8 cellular contexts compared by ENCODE assay signal in genomic region chr3:113746069-113746954, GRCh38. TPM values are rescaled to one million over a fixed set of nuclear protein-coding genes. Genes with fewer than 3 reads are reported as not detected.
DNase-seq lines count a peak whose midpoint lies in the region; ATAC-seq and TF ChIP-seq lines count a peak whose summit lies in the region.

TSS of gene NAA50 (minus strand) at chr3:113746249. CDS start at chr3:113745949, 300 bp downstream.

- H3K79me2 ChIP-seq in PC-3 (ENCODE audit: low read length), result peaks cover 91% of the 10 kb centered on the region

- H3K4me3 ChIP-seq in PC-3 (ENCODE audit: low read length), result peak within 1 kb of the TSS; percentile 96
- peak within 1 kb of the TSS; percentile 94 for H3K4me3 ChIP-seq in epithelial cell of esophagus (ENCODE audit: low read length)
- H3K4me3 ChIP-seq in mononuclear cell (ENCODE audit: low read length), result peak within 1 kb of the TSS; percentile 90

- CTCF ChIA-PET in PC-3 (lab: Charles Lee), result interaction anchor here (0.6 to 2.3 kb wide), 4 partner anchors 10 to 169 kb away, joined by 3 to 17 read pairs (median 5); partner anchors contain the start of gene GRAMD1C

- peaks cover under 1% of the 10 kb centered on the region; the same call in 1 of the 2 replicates for H3K36me3 ChIP-seq in PC-3 (ENCODE audit: low read depth, low read length)

- POLR2A ChIA-PET in PC-3 (lab: Charles Lee; ENCODE audit: unreplicated experiment), result interaction anchor here (0.5 to 1.0 kb wide), 8 partner anchors 10 to 1112 kb away, joined by 3 to 31 read pairs (median 4); partner anchors contain the start of gene SPICE1

- H3K4me2 ChIP-seq in PC-3 (ENCODE audit: low read length), result peak within 1 kb of the TSS; percentile 82

- no peaks in the 10 kb centered on the region for H3K9me2 ChIP-seq in PC-3 (replicated peaks; ENCODE audit: low read length)

- TF ChIP-seq CTCF in PC-3 (conservative IDR thresholded peaks at IDR 0.05; ENCODE audit: low read depth, low read length), result no peak
- TF ChIP-seq CTCF in epithelial cell of esophagus (IDR thresholded peaks at IDR 0.05; ENCODE audit: insufficient read depth, low read depth, low read length, missing control alignments), result no peak

- BruUV-seq in PC-3 (replicated peaks; lab: Mats Ljungman, UMichigan), result no TSS peak

- ATAC-seq in GM21528 (IDR thresholded peaks at IDR 0.05; ENCODE audit: low FRiP score, unreplicated experiment), result peak; percentile 56
- ATAC-seq in PC-3, result peak; percentile 64

- H3K27me3 ChIP-seq in PC-3 (ENCODE audit: low read length) (no peaks in the 10 kb centered on the region), mononuclear cell (ENCODE audit: insufficient read depth, low read length) (no peaks in the 10 kb centered on the region)

- no peaks in the 10 kb centered on the region for H3F3A ChIP-seq in PC-3 (ENCODE audit: low read length, unreplicated experiment)

- intact Hi-C loops in PC-3 (cut with micrococcal nuclease), result loop anchor here (5.0 to 10.0 kb wide), 2 partner anchors 192 to 311 kb away; partner anchors contain the start of genes CCDC191 and QTRT2

- H3K9me3 ChIP-seq in PC-3 (ENCODE audit: low read length) (no peaks in the 10 kb centered on the region), mononuclear cell (ENCODE audit: low read depth, low read length) (no peaks in the 10 kb centered on the region)

- DNase-seq in D341Med (ENCODE audit: low spot score) (peak; percentile 94), PC-3 (peak; percentile 97), activated T-cell treated with anti-CD3 and anti-CD28 coated beads for 48 hours (ENCODE audit: low read depth) (peak; percentile 96), epithelial cell of esophagus (ENCODE audit: low read depth) (peak; percentile 96)
- DNase-seq in stimulated activated CD8-positive, alpha-beta memory T cell treated with anti-CD3 and anti-CD28 coated beads, Interleukin-4, amount 100 ng/mL, for 1 hour (ENCODE audit: low read depth in 2 of 2, low spot score in 1 of 2), result peak; percentile 85 to 88

- peak within 1 kb of the TSS; percentile 87 for H3K9ac ChIP-seq in PC-3 (ENCODE audit: low read length)

- H3K4me1 ChIP-seq in PC-3 (ENCODE audit: insufficient read depth, low read length) (peaks cover 47% of the 10 kb centered on the region), mononuclear cell (ENCODE audit: insufficient read depth, low read length) (peaks cover 52% of the 10 kb centered on the region)

- no peak for TF ChIP-seq RAD21 in Ishikawa (IDR thresholded peaks at IDR 0.05; ENCODE audit: low read depth)

- peak within 1 kb of the TSS; percentile 85 for H2AFZ ChIP-seq in PC-3 (ENCODE audit: low read length)

- peak within 1 kb of the TSS; percentile 89 for H3K27ac ChIP-seq in PC-3 (ENCODE audit: low read length)

- no peak for TF ChIP-seq EP300 in Ishikawa (IDR thresholded peaks at IDR 0.05; ENCODE audit: borderline replicate concordance)

- H4K20me1 ChIP-seq in PC-3 (ENCODE audit: low read length), result peaks cover 34% of the 10 kb centered on the region

TF ChIP-seq in Ishikawa, 13 proteins besides CTCF, POLR2A, EP300 and RAD21:
- TF ChIP-seq TEAD4 (IDR thresholded peaks at IDR 0.05) (peak; percentile 80), CEBPB (IDR thresholded peaks at IDR 0.05) (0 out of 2 replicates have a peak, but pooled peaks have one; percentile 34), EGR1 (IDR thresholded peaks at IDR 0.05) (peak; percentile 10; the same call in 1 of the 2 replicates), TCF12 (IDR thresholded peaks at IDR 0.05; ENCODE audit: low read depth) (peak; percentile 27; the same call in 1 of the 2 replicates), TAF1 (IDR thresholded peaks at IDR 0.05; ENCODE audit: low read depth) (peak; percentile 39), CREB1 (IDR thresholded peaks at IDR 0.05; ENCODE audit: low read depth) (peak; percentile 81), YY1 (IDR thresholded peaks at IDR 0.05; ENCODE audit: low read depth) (peak; percentile 87), FOXM1 (IDR thresholded peaks at IDR 0.05; ENCODE audit: borderline replicate concordance, low read depth) (no peak), NFIC (IDR thresholded peaks at IDR 0.05) (peak; percentile 66), USF1 (IDR thresholded peaks at IDR 0.05) (peak; percentile 91), ZBTB7A (IDR thresholded peaks at IDR 0.05; ENCODE audit: low read depth) (no peak)
- TF ChIP-seq, protein P1, sequence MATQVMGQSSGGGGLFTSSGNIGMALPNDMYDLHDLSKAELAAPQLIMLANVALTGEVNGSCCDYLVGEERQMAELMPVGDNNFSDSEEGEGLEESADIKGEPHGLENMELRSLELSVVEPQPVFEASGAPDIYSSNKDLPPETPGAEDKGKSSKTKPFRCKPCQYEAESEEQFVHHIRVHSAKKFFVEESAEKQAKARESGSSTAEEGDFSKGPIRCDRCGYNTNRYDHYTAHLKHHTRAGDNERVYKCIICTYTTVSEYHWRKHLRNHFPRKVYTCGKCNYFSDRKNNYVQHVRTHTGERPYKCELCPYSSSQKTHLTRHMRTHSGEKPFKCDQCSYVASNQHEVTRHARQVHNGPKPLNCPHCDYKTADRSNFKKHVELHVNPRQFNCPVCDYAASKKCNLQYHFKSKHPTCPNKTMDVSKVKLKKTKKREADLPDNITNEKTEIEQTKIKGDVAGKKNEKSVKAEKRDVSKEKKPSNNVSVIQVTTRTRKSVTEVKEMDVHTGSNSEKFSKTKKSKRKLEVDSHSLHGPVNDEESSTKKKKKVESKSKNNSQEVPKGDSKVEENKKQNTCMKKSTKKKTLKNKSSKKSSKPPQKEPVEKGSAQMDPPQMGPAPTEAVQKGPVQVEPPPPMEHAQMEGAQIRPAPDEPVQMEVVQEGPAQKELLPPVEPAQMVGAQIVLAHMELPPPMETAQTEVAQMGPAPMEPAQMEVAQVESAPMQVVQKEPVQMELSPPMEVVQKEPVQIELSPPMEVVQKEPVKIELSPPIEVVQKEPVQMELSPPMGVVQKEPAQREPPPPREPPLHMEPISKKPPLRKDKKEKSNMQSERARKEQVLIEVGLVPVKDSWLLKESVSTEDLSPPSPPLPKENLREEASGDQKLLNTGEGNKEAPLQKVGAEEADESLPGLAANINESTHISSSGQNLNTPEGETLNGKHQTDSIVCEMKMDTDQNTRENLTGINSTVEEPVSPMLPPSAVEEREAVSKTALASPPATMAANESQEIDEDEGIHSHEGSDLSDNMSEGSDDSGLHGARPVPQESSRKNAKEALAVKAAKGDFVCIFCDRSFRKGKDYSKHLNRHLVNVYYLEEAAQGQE (IDR thresholded peaks at IDR 0.05; ENCODE audit: low read depth), result no peak
- TF ChIP-seq, protein P2, sequence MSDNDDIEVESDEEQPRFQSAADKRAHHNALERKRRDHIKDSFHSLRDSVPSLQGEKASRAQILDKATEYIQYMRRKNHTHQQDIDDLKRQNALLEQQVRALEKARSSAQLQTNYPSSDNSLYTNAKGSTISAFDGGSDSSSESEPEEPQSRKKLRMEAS (IDR thresholded peaks at IDR 0.05), result peak; percentile 88

RNA-seq across cellular contexts. Expression of gene NAA50, which starts in this region (rescaled TPM):
- total RNA-seq in PC-3 (2014; rRNA removed) (859 and 989 TPM in 2 replicates), mononuclear cell (115 TPM)

Comparison
In these comparisons a context has a peak if more than half of its experiments do, and no peak if none do; other contexts are left out.
1. Peak in every context shown above with its lines: DNase-seq, ATAC-seq, H3K4me3 ChIP-seq and H3K27ac ChIP-seq.